Comparison of ENCODE assay signal across 8 cellular contexts in genomic region chr5:176446884-176447537, GRCh38. TPM values are rescaled to one million over a fixed set of nuclear protein-coding genes. Genes with fewer than 3 reads are reported as not detected.
DNase-seq lines count a peak whose midpoint lies in the region; ATAC-seq lines count a peak whose summit lies in the region.

No MANE protein-coding gene starts in this region.

- H3K4me1 Mint-ChIP-seq in activated CD4-positive, alpha-beta T cell treated with anti-CD3 and anti-CD28 coated beads, Interleukin-2, amount 10 ng/mL, durations not matched to agents 24 days and 14 days: peaks cover 27% of the 10 kb centered on the region

- H3K9me3 ChIP-seq in esophagus (ENCODE audit: control insufficient read depth in 2 of 2, insufficient read depth in 1 of 2, low read depth in 1 of 2, low read length in 1 of 2) (no peaks in the 10 kb centered on the region), neuron (ENCODE audit: low read length) (no peaks in the 10 kb centered on the region)

- H3K27me3 Mint-ChIP-seq in activated CD4-positive, alpha-beta T cell treated with anti-CD3 and anti-CD28 coated beads, Interleukin-2, amount 10 ng/mL, durations not matched to agents 24 days and 14 days: peaks cover 4% of the 10 kb centered on the region

- peak; percentile 15 to 19 for DNase-seq in stimulated activated CD4-positive, alpha-beta T cell treated with anti-CD3 and anti-CD28 coated beads, Interleukin-2, amount 100 ng/mL, for 24 hours
- no peak for DNase-seq in stimulated activated CD4-positive, alpha-beta T cell treated with anti-CD3 and anti-CD28 coated beads, Interleukin-4, amount 100 ng/mL, for 24 hours
- no peak for DNase-seq in activated CD4-positive, alpha-beta T cell treated with anti-CD3 and anti-CD28 coated beads, Interleukin-2, amount 10 ng/mL, durations not matched to agents 24 days and 14 days
- no peak for DNase-seq in epidermal melanocyte (ENCODE audit: insufficient read length, low spot score)

- peak overlapping the region; percentile 94 to 97 for H3K27ac ChIP-seq in esophagus (ENCODE audit: low read depth in 2 of 2, low read length in 1 of 2)

- H3K36me3 Mint-ChIP-seq in activated CD4-positive, alpha-beta T cell treated with anti-CD3 and anti-CD28 coated beads, Interleukin-2, amount 10 ng/mL, durations not matched to agents 24 days and 14 days (ENCODE audit: low read depth): peaks cover 12% of the 10 kb centered on the region

- peak overlapping the region; percentile 95 for H2AFZ ChIP-seq in neuron (ENCODE audit: low read depth, low read length)

- H3K9me3 Mint-ChIP-seq in activated CD4-positive, alpha-beta T cell treated with anti-CD3 and anti-CD28 coated beads, Interleukin-2, amount 10 ng/mL, durations not matched to agents 24 days and 14 days: peaks cover 4% of the 10 kb centered on the region

- H3K4me1 ChIP-seq in esophagus (ENCODE audit: control insufficient read depth in 2 of 2, insufficient read depth in 2 of 2, low read length in 1 of 2): no peaks in the 10 kb centered on the region
- H3K4me1 ChIP-seq in neuron (ENCODE audit: insufficient read depth, low read length): peaks cover 11% of the 10 kb centered on the region

- peak overlapping the region; percentile 94 for H3K27ac Mint-ChIP-seq in activated CD4-positive, alpha-beta T cell treated with anti-CD3 and anti-CD28 coated beads, Interleukin-2, amount 10 ng/mL, durations not matched to agents 24 days and 14 days

- H3K36me3 ChIP-seq in esophagus (ENCODE audit: control insufficient read depth in 2 of 2, insufficient read depth in 2 of 2, low read length in 1 of 2) (no peaks in the 10 kb centered on the region), neuron (ENCODE audit: insufficient read depth, low read length) (no peaks in the 10 kb centered on the region)

- no peaks in the 10 kb centered on the region for H3K27me3 ChIP-seq in esophagus (ENCODE audit: control insufficient read depth in 1 of 2, insufficient read depth in 2 of 2, low read length in 2 of 2)
- no peaks in the 10 kb centered on the region for H3K27me3 ChIP-seq in neuron (ENCODE audit: insufficient read depth, low read length)

- peak overlapping the region; percentile 93 for H3K4me3 Mint-ChIP-seq in activated CD4-positive, alpha-beta T cell treated with anti-CD3 and anti-CD28 coated beads, Interleukin-2, amount 10 ng/mL, durations not matched to agents 24 days and 14 days

- no peak for ATAC-seq in activated CD4-positive, CD25-positive, alpha-beta regulatory T cell treated with anti-CD3 and anti-CD28 coated beads, Interleukin-2, amount 50 U/mL, for 24 hours
- ATAC-seq in GM18870 (IDR thresholded peaks at IDR 0.05; ENCODE audit: unreplicated experiment): no peak

- WGBS in esophagus, 2 donors: 15 to 16% methylated on average over 24 of the region's 24 CpGs

- intact Hi-C loops in activated CD4-positive, alpha-beta T cell treated with anti-CD3 and anti-CD28 coated beads, Interleukin-2, amount 10 ng/mL, durations not matched to agents 24 days and 14 days (cut with micrococcal nuclease): no loop called here

- H3K4me3 ChIP-seq in esophagus (ENCODE audit: low read depth in 1 of 2, low read length in 2 of 2): peak overlapping the region; percentile 69 to 99
- peak overlapping the region; percentile 89 for H3K4me3 ChIP-seq in neuron (ENCODE audit: low read length)

RNA-seq across cellular contexts. Expression of gene FAF2, which starts 1.2 kb away (rescaled TPM):
- total RNA-seq in activated CD4-positive, alpha-beta T cell treated with anti-CD3 and anti-CD28 coated beads, Interleukin-2, amount 10 ng/mL, durations not matched to agents 24 days and 14 days: 42.8 and 43.9 TPM in 2 replicates
- polyA plus RNA-seq in esophagus: 10 to 100 TPM in 1 of 2 donors, 1 to 10 TPM in 1; 9.7 to 12.6 TPM

RNA-seq across cellular contexts. Expression of gene CLTB, which starts 30.7 kb away (rescaled TPM):
- 71.5 and 76.2 TPM in 2 replicates for total RNA-seq in activated CD4-positive, alpha-beta T cell treated with anti-CD3 and anti-CD28 coated beads, Interleukin-2, amount 10 ng/mL, durations not matched to agents 24 days and 14 days
- 100 to 1,000 TPM; 517 to 730 TPM for polyA plus RNA-seq in esophagus

RNA-seq across cellular contexts. Expression of gene HIGD2A, which starts 58.5 kb away (rescaled TPM):
- total RNA-seq in activated CD4-positive, alpha-beta T cell treated with anti-CD3 and anti-CD28 coated beads, Interleukin-2, amount 10 ng/mL, durations not matched to agents 24 days and 14 days: 96.4 and 104 TPM in 2 replicates
- polyA plus RNA-seq in esophagus: 100 to 1,000 TPM; 151 to 163 TPM

RNA-seq across cellular contexts. Expression of gene NOP16, which starts 58.6 kb away (rescaled TPM):
- 109 and 114 TPM in 2 replicates for total RNA-seq in activated CD4-positive, alpha-beta T cell treated with anti-CD3 and anti-CD28 coated beads, Interleukin-2, amount 10 ng/mL, durations not matched to agents 24 days and 14 days
- 10 to 100 TPM; 50.6 to 70.3 TPM for polyA plus RNA-seq in esophagus

Comparison
In these comparisons a context has a peak if more than half of its experiments do, and no peak if none do; other contexts are left out.
1. DNase-seq: peak in stimulated activated CD4-positive, alpha-beta T cell treated with anti-CD3 and anti-CD28 coated beads, Interleukin-2, amount 100 ng/mL, for 24 hours (2 of 2); none in stimulated activated CD4-positive, alpha-beta T cell treated with anti-CD3 and anti-CD28 coated beads, Interleukin-4, amount 100 ng/mL, for 24 hours (single experiment), activated CD4-positive, alpha-beta T cell treated with anti-CD3 and anti-CD28 coated beads, Interleukin-2, amount 10 ng/mL, durations not matched to agents 24 days and 14 days (single experiment) and epidermal melanocyte (single experiment).